In the genomic region with DNA sequence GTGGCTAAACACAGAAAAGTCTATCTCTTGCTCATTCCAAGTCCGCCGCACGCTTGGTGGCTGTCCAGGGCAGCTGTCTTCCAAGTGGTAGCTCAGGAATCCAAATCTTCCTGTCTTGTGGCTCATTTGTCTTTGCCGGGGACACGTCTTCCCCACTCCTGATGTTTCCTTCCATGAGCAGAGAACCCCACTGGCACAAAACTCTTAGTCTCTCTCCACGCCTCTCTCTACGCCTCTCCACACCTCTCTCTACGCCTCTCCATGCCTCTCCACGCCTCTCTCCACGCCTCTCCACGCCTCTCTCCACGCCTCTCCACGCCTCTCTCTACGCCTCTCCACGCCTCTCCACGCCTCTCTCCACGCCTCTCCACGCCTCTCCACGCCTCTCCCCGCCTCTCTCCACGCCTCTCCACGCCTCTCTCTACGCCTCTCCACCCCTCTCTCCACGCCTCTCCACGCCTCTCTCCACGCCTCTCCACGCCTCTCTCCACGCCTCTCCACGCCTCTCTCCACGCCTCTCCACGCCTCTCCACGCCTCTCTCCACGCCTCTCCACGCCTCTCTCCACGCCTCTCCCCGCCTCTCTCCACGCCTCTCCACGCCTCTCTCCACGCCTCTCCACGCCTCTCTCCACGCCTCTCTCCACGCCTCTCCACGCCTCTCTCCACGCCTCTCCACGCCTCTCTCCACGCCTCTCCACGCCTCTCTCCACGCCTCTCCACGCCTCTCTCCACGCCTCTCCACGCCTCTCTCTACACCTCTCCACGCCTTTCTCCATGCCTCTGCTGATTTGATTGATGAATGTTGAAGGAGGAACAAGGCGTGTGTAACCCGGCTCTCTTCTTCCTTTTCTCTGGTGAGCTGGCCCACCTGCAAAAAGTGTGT, we compare ENCODE assay signal across 12 cellular contexts. TPM values are rescaled to one million over a fixed set of nuclear protein-coding genes. Genes with fewer than 3 reads are reported as not detected.
DNase-seq lines count a peak whose midpoint lies in the region; ATAC-seq and TF ChIP-seq lines count a peak whose summit lies in the region.
"Not testable (repeated sequence)": the region's sequence is repeated elsewhere in the genome, so short reads cannot be mapped to it uniquely, and the experiment has no call there.
"Had no signal": no experiment of that assay in that cellular context is flagged by ENCODE, and none has a peak within 500 bp of the region (broad histone marks: within the 10 kb centered on the region; RNA-seq: fewer than 3 reads in every experiment).

No MANE protein-coding gene starts in this region.

- H3K4me1 ChIP-seq in body of pancreas = peaks cover 35% of the 10 kb centered on the region
- H3K4me1 ChIP-seq in left lung = peaks cover 10 to 18% of the 10 kb centered on the region in 2 donors
- H3K4me1 ChIP-seq in gastrocnemius medialis = peaks cover 16 to 29% of the 10 kb centered on the region in 2 donors

- not testable (repeated sequence) for TF ChIP-seq CTCF in body of pancreas (IDR thresholded peaks at IDR 0.05); left lung (IDR thresholded peaks at IDR 0.05); gastrocnemius medialis (IDR thresholded peaks at IDR 0.05 in 4 of 5, conservative IDR thresholded peaks at IDR 0.05 in 1 of 5)

- not testable (repeated sequence) for TF ChIP-seq POLR2A in body of pancreas (IDR thresholded peaks at IDR 0.05); gastrocnemius medialis (IDR thresholded peaks at IDR 0.05)

- H3K27ac ChIP-seq in body of pancreas (peak overlapping the region in 3 of 4 donors; percentile 59 to 68 (median 67)), gastrocnemius medialis (peak overlapping the region in 3 of 4 donors; percentile 11 to 62 (median 14))
- H3K27ac ChIP-seq in left lung = not testable (repeated sequence)

- whole genome bisulfite sequencing in body of pancreas, 2 donors = 82 to 83% methylated on average over 53 to 54 of the region's 54 CpGs

- in situ Hi-C loops in gastrocnemius medialis (cut with MboI; ENCODE audit: low sequenced_read_pairs in 4 of 4) = loop anchor here in 1 of 4 donors (10.0 kb wide), 2 partner anchors 58 to 148 kb away; partner anchors contain the start of gene CFAP97D1

- peak; percentile 75 for DNase-seq in DMS53 treated with DMSO at 0.1 percent for 48 hours (lab: John Stamatoyannopoulos, UW; ENCODE audit: unreplicated experiment)
- DNase-seq in NCI-H2227 treated with DMSO at 0.1 percent for 48 hours (lab: John Stamatoyannopoulos, UW) = peak; percentile 38
- DNase-seq in RPMI8226 = peak; percentile 35
- peak in 2 of 4 donors; percentile 16 to 28 for DNase-seq in body of pancreas
- DNase-seq in left lung = peak in 1 of 2 donors; percentile 45
- peak; percentile 33 to 36 for DNase-seq in gastrocnemius medialis

- intact Hi-C loops in body of pancreas (cut with DNase I); left lung (cut with DNase I); gastrocnemius medialis (cut with DNase I; ENCODE audit: low total_unique reads): not testable (repeated sequence)

- not testable (repeated sequence) for TF ChIP-seq EP300 in Ishikawa (IDR thresholded peaks at IDR 0.05; ENCODE audit: borderline replicate concordance)

- H3K9me3 ChIP-seq in body of pancreas, left lung, gastrocnemius medialis: not testable (repeated sequence)

- not testable (repeated sequence) for H3K27me3 ChIP-seq in body of pancreas, left lung, gastrocnemius medialis

- H3K36me3 ChIP-seq in body of pancreas (replicated peaks in 1 of 2; ENCODE audit: insufficient read depth in 1 of 2, low read depth in 2 of 2); left lung; gastrocnemius medialis: not testable (repeated sequence)

- not testable (repeated sequence) for H3K4me3 ChIP-seq in body of pancreas, left lung
- H3K4me3 ChIP-seq in gastrocnemius medialis = peak overlapping the region in 2 of 4 donors; percentile 11 to 13

- ATAC-seq in body of pancreas = not testable (repeated sequence)
- ATAC-seq in left lung (peak; percentile 31), gastrocnemius medialis (peak; percentile 18 to 46)

- TF ChIP-seq RAD21 in Ishikawa (IDR thresholded peaks at IDR 0.05; ENCODE audit: low read depth) = not testable (repeated sequence)

TF ChIP-seq in Ishikawa, 13 proteins besides CTCF, POLR2A, EP300 and RAD21:
- TF ChIP-seq, protein P1, sequence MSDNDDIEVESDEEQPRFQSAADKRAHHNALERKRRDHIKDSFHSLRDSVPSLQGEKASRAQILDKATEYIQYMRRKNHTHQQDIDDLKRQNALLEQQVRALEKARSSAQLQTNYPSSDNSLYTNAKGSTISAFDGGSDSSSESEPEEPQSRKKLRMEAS (IDR thresholded peaks at IDR 0.05) = peak; percentile 70

RNA-seq across cellular contexts. Expression of gene CD300LG, which starts 4.6 kb away (rescaled TPM):
- 10 to 100 TPM in 1 of 2 donors, 1 to 10 TPM in 1; 1.8 to 15.5 TPM for total RNA-seq in body of pancreas
- total RNA-seq in left lung = 1 to 10 TPM; 1.6 to 7.1 TPM
- 10 to 100 TPM; 18.4 to 28.2 (median 20.8) TPM for total RNA-seq in gastrocnemius medialis
- total RNA-seq: activated naive CD4-positive, alpha-beta T cell treated with anti-CD3 and anti-CD28 coated beads for 36 hours; activated T-cell treated with anti-CD3 and anti-CD28 coated beads, Interleukin-2, amount 50 U/mL, for 72 hours; HT1080; left lobe of liver; mononuclear cell had no signal

RNA-seq across cellular contexts. Expression of gene MPP3, which starts 9.4 kb away (rescaled TPM):
- 10 to 100 TPM; 20.2 to 22.4 TPM for total RNA-seq in body of pancreas
- total RNA-seq in left lung = 10 to 100 TPM; 14.4 to 17.9 TPM
- 1 to 10 TPM in 2 of 4 donors, under 1 TPM in 2; 0.12 to 2.4 (median 1.1) TPM for total RNA-seq in gastrocnemius medialis
- total RNA-seq: activated T-cell treated with anti-CD3 and anti-CD28 coated beads, Interleukin-2, amount 50 U/mL, for 72 hours had no signal

Comparison
In these comparisons a context has a peak if more than half of its experiments do, and no peak if none do; other contexts are left out.
1. RNA of gene MPP3, which starts 9.4 kb away (total RNA-seq): 20.2 to 22.4 TPM in body of pancreas and 14.4 to 17.9 TPM in left lung; 0.12 to 2.4 TPM in gastrocnemius medialis; every median in the first group is over 4 times any median in the second.